In genomic region chr3:170465935-170466334, GRCh38 we compare ENCODE assay signal across 2 cellular contexts.
TF ChIP-seq lines count a peak whose summit lies in the region.

No MANE protein-coding gene starts in this region.

TF ChIP-seq in liver, 16 proteins besides CTCF, POLR2A, EP300 and RAD21 (continued from another document):
- peak; percentile 20 for TF ChIP-seq REST (IDR thresholded peaks at IDR 0.05)
- TF ChIP-seq FOXA1 (IDR thresholded peaks at IDR 0.05) = no peak
- TF ChIP-seq ZBTB33 (IDR thresholded peaks at IDR 0.05) = peak; percentile 25
- no peak for TF ChIP-seq GABPA (IDR thresholded peaks at IDR 0.05 in 1 of 2, conservative IDR thresholded peaks at IDR 0.05 in 1 of 2)
- TF ChIP-seq RXRA (IDR thresholded peaks at IDR 0.05) = peak in 1 of 2 donors; percentile 38
- TF ChIP-seq ATF3 (IDR thresholded peaks at IDR 0.05) = no peak
- TF ChIP-seq MAX (IDR thresholded peaks at IDR 0.05) = no peak
- no peak for TF ChIP-seq TAF1 (conservative IDR thresholded peaks at IDR 0.05)
- peak; percentile 48 for TF ChIP-seq YY1 (IDR thresholded peaks at IDR 0.05)
- TF ChIP-seq EGR1 (IDR thresholded peaks at IDR 0.05; ENCODE audit: low read depth in 2 of 2) = no peak
- TF ChIP-seq NR2F2 (IDR thresholded peaks at IDR 0.05) = no peak
- TF ChIP-seq FOXA2 (IDR thresholded peaks at IDR 0.05) = no peak
- TF ChIP-seq JUND (IDR thresholded peaks at IDR 0.05) = no peak
- TF ChIP-seq HNF4G (IDR thresholded peaks at IDR 0.05) = no peak
- TF ChIP-seq SP1 (IDR thresholded peaks at IDR 0.05) = no peak

TF ChIP-seq in HepG2, 621 proteins besides CTCF, POLR2A, EP300 and RAD21:
- no peak for TF ChIP-seq ZNF318 (CRISPR knock-in tag; IDR thresholded peaks at IDR 0.05)
- no peak for TF ChIP-seq PHF8 (CRISPR knock-in tag; IDR thresholded peaks at IDR 0.05)
- TF ChIP-seq SNAPC2 (CRISPR knock-in tag; IDR thresholded peaks at IDR 0.05) = no peak
- TF ChIP-seq ZBTB8A (CRISPR knock-in tag; IDR thresholded peaks at IDR 0.05; ENCODE audit: borderline replicate concordance, low read depth) = no peak
